In the genomic region with DNA sequence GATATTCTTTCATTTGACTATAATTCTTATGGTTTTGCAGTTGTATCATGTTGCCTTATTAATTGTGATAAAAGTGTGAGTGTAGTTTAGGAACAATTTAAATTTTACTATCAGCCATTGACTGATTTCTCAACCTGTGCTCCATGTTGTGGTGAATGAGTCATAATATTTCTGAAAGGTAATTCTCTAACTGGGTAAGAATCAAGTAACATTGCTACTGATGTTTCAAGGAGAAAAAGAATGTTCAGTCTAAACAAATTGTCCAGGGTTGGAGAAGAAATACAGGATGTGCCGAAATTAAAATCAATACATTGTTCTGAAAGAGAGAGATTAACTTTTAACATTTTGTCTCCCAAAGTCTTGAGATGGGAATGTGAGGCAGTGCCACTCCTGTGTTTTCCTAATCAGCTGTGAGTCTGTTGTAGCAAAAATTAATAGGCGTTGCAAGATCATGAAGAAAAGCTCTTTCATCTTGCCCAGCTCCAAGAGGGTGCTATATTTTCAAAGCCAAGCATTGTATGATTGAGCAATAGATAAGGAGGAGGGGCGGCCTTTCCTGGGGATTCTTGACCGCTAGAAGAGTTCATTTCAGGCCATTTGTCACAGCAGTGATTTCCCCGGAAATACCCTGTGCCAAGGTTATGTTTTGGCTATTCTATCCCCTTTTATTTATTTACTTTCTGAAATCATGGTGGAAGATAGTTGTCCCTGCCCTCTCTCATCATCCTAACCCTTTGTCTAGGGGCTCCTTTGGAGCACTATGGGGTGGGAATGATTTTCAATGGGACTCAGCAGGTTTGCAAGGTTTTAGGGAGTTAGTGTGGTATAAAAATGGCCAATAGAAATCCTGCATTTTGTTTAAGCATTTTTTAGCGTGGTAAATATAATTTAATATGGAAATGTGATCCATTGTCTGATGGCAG, we compare ENCODE assay signal across 11 cellular contexts.
DNase-seq lines count a peak whose midpoint lies in the region; ATAC-seq and TF ChIP-seq lines count a peak whose summit lies in the region.
"Had no signal": no experiment of that assay in that cellular context is flagged by ENCODE, and none has a peak within 500 bp of the region (broad histone marks: within the 10 kb centered on the region; RNA-seq: fewer than 3 reads in every experiment).

No MANE protein-coding gene starts in this region.

- ATAC-seq in left lobe of liver, result peak; percentile 71
- no peak for ATAC-seq in GM21367 (IDR thresholded peaks at IDR 0.05; ENCODE audit: unreplicated experiment)
- no peak for ATAC-seq in HG03354 (IDR thresholded peaks at IDR 0.05; ENCODE audit: poor library complexity, severe bottlenecking, unreplicated experiment)
- ATAC-seq in omental fat pad (ENCODE audit: low FRiP score), result no peak

- no peaks in the 10 kb centered on the region for H3K27me3 ChIP-seq in ACC112 (ENCODE audit: insufficient read depth, low read length)

- no peaks in the 10 kb centered on the region for H3K36me3 ChIP-seq in ACC112 (ENCODE audit: insufficient read depth, low read length)

- H2AFZ ChIP-seq in ACC112 (ENCODE audit: low read length, unreplicated experiment), result peak overlapping the region; percentile 18

- no peak for TF ChIP-seq CTCF in omental fat pad (IDR thresholded peaks at IDR 0.05)

- DNase-seq in HT1080 (ENCODE audit: low read depth) (peak; percentile 37), astrocyte of the hippocampus (ENCODE audit: low read depth, low spot score) (peak; percentile 32), left lobe of liver (ENCODE audit: low spot score) (no peak), omental fat pad (ENCODE audit: low spot score) (no peak)
- DNase-seq in activated naive CD4-positive, alpha-beta T cell (lab: John Stamatoyannopoulos, UW), result no peak
- DNase-seq: activated T-cell treated with anti-CD3 and anti-CD28 coated beads, Interleukin-2, amount 50 U/mL, for 1 hour; KBM-7; posterior cingulate gyrus had no signal

- peak overlapping the region; percentile 70 for H3K27ac ChIP-seq in ACC112 (ENCODE audit: low read depth, low read length)

- H3K79me2 ChIP-seq in ACC112 (ENCODE audit: control insufficient read depth, insufficient read depth, low read length, unreplicated experiment), result no peaks in the 10 kb centered on the region

- H3K4me1 ChIP-seq in ACC112 (ENCODE audit: control insufficient read depth, insufficient read depth, low read length, unreplicated experiment), result peaks cover 18% of the 10 kb centered on the region

- peak overlapping the region; percentile 41; the same call in 1 of the 2 replicates for H3K4me3 ChIP-seq in ACC112 (ENCODE audit: low read depth, low read length)

Comparison
In these comparisons a context has a peak if more than half of its experiments do, and no peak if none do; other contexts are left out.
1. DNase-seq: peak in HT1080 (single experiment) and astrocyte of the hippocampus (single experiment); none in left lobe of liver (single experiment), activated naive CD4-positive, alpha-beta T cell (0 of 4) and omental fat pad (single experiment).